In the genomic region with DNA sequence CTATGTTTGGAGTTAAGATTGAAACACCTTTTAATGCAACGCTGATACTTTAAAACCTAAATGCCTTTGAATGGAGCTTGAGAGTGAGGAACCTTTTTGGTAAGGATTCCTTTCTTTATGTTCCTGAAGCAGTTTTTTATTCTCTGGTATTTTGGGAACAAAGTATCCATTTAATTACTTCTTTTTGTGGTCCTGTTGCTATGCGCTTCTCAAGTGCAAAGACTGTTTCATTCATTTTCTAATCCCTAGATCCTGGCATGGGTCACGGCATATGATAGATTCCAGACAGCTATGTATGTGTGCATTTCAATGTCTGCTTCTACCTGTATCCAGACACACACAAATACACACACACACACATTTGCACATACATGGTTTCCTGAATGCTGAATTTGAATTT, we compare ENCODE assay signal across 32 cellular contexts. TPM values are rescaled to one million over a fixed set of nuclear protein-coding genes. Genes with fewer than 3 reads are reported as not detected.
"Had no signal": no experiment of that assay in that cellular context is flagged by ENCODE, and none has a peak within 500 bp of the region (broad histone marks: within the 10 kb centered on the region; RNA-seq: fewer than 3 reads in every experiment).

No MANE protein-coding gene starts in this region.

- H3K27ac ChIP-seq: neural progenitor cell, ovary, parathyroid adenoma, psoas muscle, skin epidermis, spleen, suprapubic skin, testis, tibial artery, transverse colon, upper lobe of right lung, uterus had no signal

- H3K4me3 ChIP-seq: neural progenitor cell, ovary, psoas muscle, skin epidermis, smooth muscle cell, spleen, suprapubic skin, testis, tibial artery, transverse colon, upper lobe of right lung, uterus had no signal

- H3K36me3 ChIP-seq: neural progenitor cell, ovary, spleen, suprapubic skin, tibial artery, transverse colon, upper lobe of right lung, uterus had no signal

- H3K27me3 ChIP-seq: neural progenitor cell, ovary, testis, tibial artery, upper lobe of right lung, uterus had no signal

- H3K4me1 ChIP-seq: neural progenitor cell, parathyroid adenoma, psoas muscle, spleen, suprapubic skin, testis, tibial artery, upper lobe of right lung, uterus had no signal

- H3K9me3 ChIP-seq: ovary, psoas muscle, suprapubic skin, testis, uterus had no signal

- ATAC-seq: natural killer cell; psoas muscle; right cardiac atrium; sciatic nerve; stimulated activated memory B cell treated with anti-CD40 and anti-IgM and Interleukin-4, amounts not matched to agents 10 μg/mL and 1 μg/mL and 100 μg/mL, for 72 hours; stimulated activated naive CD8-positive, alpha-beta T cell treated with anti-CD3 and anti-CD28 coated beads, Interleukin-15, amount 100 ng/mL, for 72 hours; stimulated activated naive CD8-positive, alpha-beta T cell treated with anti-CD3 and anti-CD28 coated beads, Interleukin-15, Interleukin-2, amounts not matched to agents 100 U/mL and 50 U/mL, for 24 hours; upper lobe of right lung had no signal

- DNase-seq: natural killer cell; occipital lobe; ovary; posterior cingulate gyrus; psoas muscle; right cardiac atrium; spleen; stimulated activated CD4-positive, alpha-beta T cell treated with anti-CD3 and anti-CD28 coated beads, Interleukin-12 subunit alpha, Interleukin-12 subunit beta, amount 100 ng/mL, for 4 hours; stimulated activated CD4-positive, alpha-beta T cell treated with anti-CD3 and anti-CD28 coated beads, Interleukin-1b, Interleukin-23, amount 100 ng/mL, for 48 hours; stimulated activated CD4-positive, alpha-beta T cell treated with anti-CD3 and anti-CD28 coated beads, Interleukin-4, amount 100 ng/mL, for 1 hour; stimulated activated CD4-positive, alpha-beta T cell treated with anti-CD3 and anti-CD28 coated beads, Interleukin-4, amount 100 ng/mL, for 4 hours; stimulated activated CD8-positive, alpha-beta memory T cell treated with anti-CD3 and anti-CD28 coated beads, Interleukin-4, amount 100 ng/mL, for 48 hours; stimulated activated naive CD4-positive, alpha-beta T cell; stimulated activated naive CD8-positive, alpha-beta T cell treated with anti-CD3 and anti-CD28 coated beads, Interleukin-15, amount 100 ng/mL, for 72 hours; stimulated activated naive CD8-positive, alpha-beta T cell treated with anti-CD3 and anti-CD28 coated beads, Interleukin-15, Interleukin-2, amounts not matched to agents 100 U/mL and 50 U/mL, for 24 hours; substantia nigra; testis; tibial artery; transverse colon; upper lobe of right lung; uterus had no signal

RNA-seq across cellular contexts. Expression of a gene that starts 28.0 kb away (rescaled TPM):
- total RNA-seq: natural killer cell, osteoblast, progenitor cell of endocrine pancreas, psoas muscle, right cardiac atrium, sciatic nerve, smooth muscle cell, spleen, transverse colon, upper lobe of right lung, urinary bladder had no signal
- polyA plus RNA-seq: neural cell, ovary, psoas muscle, right cardiac atrium, smooth muscle cell had no signal
